In the genomic region with DNA sequence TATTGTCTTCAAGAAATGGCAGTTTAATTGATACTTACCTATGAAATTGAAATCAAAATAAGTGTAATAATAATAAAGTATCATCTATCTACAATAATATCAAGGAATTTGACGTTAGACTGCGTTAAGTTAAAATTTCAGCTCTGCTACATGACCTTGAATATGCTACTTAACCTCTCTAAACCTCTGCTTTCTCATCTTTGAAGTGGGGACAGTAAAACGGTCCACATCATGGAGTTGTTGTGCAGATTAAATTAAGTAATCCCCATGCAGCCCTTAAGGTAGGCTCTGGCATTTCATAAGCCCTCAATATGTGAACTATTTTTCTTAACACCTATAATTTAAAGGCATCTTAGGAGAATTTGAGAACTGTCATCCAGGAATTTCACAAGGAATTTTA, we compare ENCODE assay signal across 27 cellular contexts.
"Had no signal": no experiment of that assay in that cellular context is flagged by ENCODE, and none has a peak within 500 bp of the region (broad histone marks: within the 10 kb centered on the region; RNA-seq: fewer than 3 reads in every experiment).

No MANE protein-coding gene starts in this region.

- H3K4me1 ChIP-seq: stomach, suprapubic skin, testis, thyroid gland, tibial artery, tibial nerve, transverse colon, upper lobe of left lung, upper lobe of right lung, uterus, vagina had no signal

- H3K9me3 ChIP-seq: stomach, suprapubic skin, testis, thoracic aorta, thyroid gland, tibial artery, tibial nerve, transverse colon, upper lobe of left lung, upper lobe of right lung, uterus, vagina had no signal

- H3K36me3 ChIP-seq: stomach, suprapubic skin, thoracic aorta, thyroid gland, tibial artery, tibial nerve, transverse colon, upper lobe of left lung, upper lobe of right lung, uterus, vagina had no signal

- H3K27me3 ChIP-seq: stomach, suprapubic skin, testis, thyroid gland, tibial artery, tibial nerve, transverse colon, upper lobe of left lung, upper lobe of right lung, uterus, vagina had no signal

- FAIRE-seq: urothelium cell line had no signal

- H3K4me3 ChIP-seq: stomach, suprapubic skin, testis, thoracic aorta, thyroid gland, tibial artery, tibial nerve, transverse colon, upper lobe of left lung, upper lobe of right lung, uterus, vagina had no signal

- DNase-seq: stimulated activated CD4-positive, alpha-beta T cell treated with anti-CD3 and anti-CD28 coated beads, Interleukin-2, amount 100 ng/mL, for 48 hours; stimulated activated CD4-positive, alpha-beta T cell treated with anti-CD3 and anti-CD28 coated beads, Interleukin-4, amount 100 ng/mL, for 1 hour; stimulated activated CD4-positive, alpha-beta T cell treated with anti-CD3 and anti-CD28 coated beads, Interleukin-4, amount 100 ng/mL, for 24 hours; stimulated activated CD4-positive, alpha-beta T cell treated with anti-CD3 and anti-CD28 coated beads, Interleukin-4, amount 100 ng/mL, for 4 hours; stimulated activated CD8-positive, alpha-beta memory T cell treated with anti-CD3 and anti-CD28 coated beads, Interleukin-4, amount 100 ng/mL, for 48 hours; stimulated activated naive B cell treated with anti-CD40 and anti-IgM and Interleukin-4, amounts not matched to agents 10 μg/mL and 1 μg/mL and 100 μg/mL, for 72 hours; stimulated activated naive CD4-positive, alpha-beta T cell; stimulated activated naive CD4-positive, alpha-beta T cell treated with Interleukin-2 at 50 U/mL for 16 hours; stimulated activated naive CD8-positive, alpha-beta T cell treated with anti-CD3 and anti-CD28 coated beads, Interleukin-15, amount 100 ng/mL, for 72 hours; stimulated activated naive CD8-positive, alpha-beta T cell treated with anti-CD3 and anti-CD28 coated beads, Interleukin-15, Interleukin-2, amounts not matched to agents 100 U/mL and 50 U/mL, for 24 hours; stomach; substantia nigra; testis; thyroid gland; tibial artery; transverse colon; trophoblast cell; upper lobe of left lung; upper lobe of right lung; uterus had no signal

- ATAC-seq: stimulated activated effector memory CD8-positive, alpha-beta T cell treated with anti-CD3 and anti-CD28 coated beads, Interleukin-12 subunit alpha, Interleukin-12 subunit beta, amount 100 ng/mL, for 72 hours; stimulated activated memory B cell treated with anti-CD40 and anti-IgM and Interleukin-4, amounts not matched to agents 10 μg/mL and 1 μg/mL and 100 μg/mL, for 72 hours; stimulated activated naive B cell treated with anti-CD40 and anti-IgM and Interleukin-4, amounts not matched to agents 10 μg/mL and 1 μg/mL and 100 μg/mL, for 72 hours; stimulated activated naive CD8-positive, alpha-beta T cell treated with anti-CD3 and anti-CD28 coated beads, Interleukin-15, amount 100 ng/mL, for 72 hours; stimulated activated naive CD8-positive, alpha-beta T cell treated with anti-CD3 and anti-CD28 coated beads, Interleukin-15, Interleukin-2, amounts not matched to agents 100 U/mL and 50 U/mL, for 24 hours; upper lobe of right lung had no signal

- H3K27ac ChIP-seq: stomach, suprapubic skin, testis, thoracic aorta, thyroid gland, tibial artery, tibial nerve, transverse colon, upper lobe of left lung, upper lobe of right lung, uterus, vagina had no signal
